Comparison of ENCODE assay signal across 1 cellular context in genomic region chr13:50993371-50993770, GRCh38.
TF ChIP-seq lines count a peak whose summit lies in the region.

No MANE protein-coding gene starts in this region.

TF ChIP-seq in H1, 55 proteins besides CTCF, POLR2A, EP300 and RAD21:
- TF ChIP-seq TAF7 (optimal IDR thresholded peaks at IDR 0.05; ENCODE audit: borderline replicate concordance, low read depth, low read length) (no peak), POU5F1 (IDR thresholded peaks at IDR 0.05; ENCODE audit: low read depth, low read length) (no peak), SP4 (IDR thresholded peaks at IDR 0.05; ENCODE audit: low read length) (no peak), CREB1 (IDR thresholded peaks at IDR 0.05) (no peak), CEBPB (IDR thresholded peaks at IDR 0.05; ENCODE audit: low read depth, low read length) (no peak), CHD2 (IDR thresholded peaks at IDR 0.05; ENCODE audit: low read length) (no peak), CHD1 (IDR thresholded peaks at IDR 0.05; ENCODE audit: low read depth, low read length) (no peak), NRF1 (IDR thresholded peaks at IDR 0.05; ENCODE audit: low read depth, low read length) (no peak)
